In genomic region chr12:25328082-25328712, GRCh38 we compare ENCODE assay signal across 15 cellular contexts.
DNase-seq lines count a peak whose midpoint lies in the region; ATAC-seq, FAIRE-seq and TF ChIP-seq lines count a peak whose summit lies in the region.
"Had no signal": no experiment of that assay in that cellular context is flagged by ENCODE, and none has a peak within 500 bp of the region (broad histone marks: within the 10 kb centered on the region; RNA-seq: fewer than 3 reads in every experiment).

No MANE protein-coding gene starts in this region.

- BruUV-seq in K562 (replicated peaks; lab: Mats Ljungman, UMichigan) = no TSS peak
- BruUV-seq in HepG2 (replicated peaks; lab: Mats Ljungman, UMichigan) = no TSS peak

- FAIRE-seq in K562 (lab: Jason Lieb, UNC) (no peak), HepG2 (lab: Jason Lieb, UNC) (no peak)

- CTCF ChIA-PET in K562 (lab: Yijun Ruan, JAX; ENCODE audit: low intra/inter-chr PET ratio) = no interaction called here
- CTCF ChIA-PET in HepG2 (lab: Yijun Ruan, JAX; ENCODE audit: low intra/inter-chr PET ratio, low total read pairs) = no interaction called here

- WGBS in K562 (ENCODE audit: insufficient coverage, low coverage, missing lambda C conversion rate) = 0% methylated on average over 5 of the region's 5 CpGs
- WGBS in HepG2 (ENCODE audit: low lambda C conversion rate) = 25% methylated on average over 5 of the region's 5 CpGs
- whole genome bisulfite sequencing in gastroesophageal sphincter (ENCODE audit: low coverage in 1 of 2), 2 donors = 63 to 70% methylated on average over 3 to 5 of the region's 5 CpGs

- no peaks in the 10 kb centered on the region for H3K36me3 ChIP-seq in K562 (ENCODE audit: control insufficient read depth, insufficient read depth, low read length)
- H3K36me3 ChIP-seq in HepG2 (replicated peaks in 1 of 2; ENCODE audit: control insufficient read depth in 1 of 2, insufficient read depth in 2 of 2, low read length in 2 of 2) = no peaks in the 10 kb centered on the region
- no peaks in the 10 kb centered on the region for H3K36me3 ChIP-seq in gastroesophageal sphincter
- H3K36me3 ChIP-seq: heart left ventricle, transverse colon had no signal

- H3K27ac ChIP-seq in K562 (ENCODE audit: extremely low read depth, low read depth, low read length) (no peak overlapping the region), HepG2 (ENCODE audit: extremely low read length, insufficient read depth, low read length) (no peak overlapping the region), gastroesophageal sphincter (no peak overlapping the region)
- H3K27ac ChIP-seq: heart left ventricle, transverse colon had no signal

- TF ChIP-seq RAD21 in K562 (CRISPR knock-in tag; conservative IDR thresholded peaks at IDR 0.05 in 1 of 2, IDR thresholded peaks at IDR 0.05 in 1 of 2) (no peak), HepG2 (CRISPR knock-in tag; IDR thresholded peaks at IDR 0.05) (no peak)

- no peaks in the 10 kb centered on the region for H3K9me1 ChIP-seq in K562 (ENCODE audit: control insufficient read depth, insufficient read depth, low read length)

- TF ChIP-seq POLR2A in K562 (conservative IDR thresholded peaks at IDR 0.05) (no peak), HepG2 (IDR thresholded peaks at IDR 0.05; ENCODE audit: insufficient read depth in 1 of 2, low read depth in 2 of 2, low read length in 2 of 2) (no peak), gastroesophageal sphincter (IDR thresholded peaks at IDR 0.05) (no peak)

- no peaks in the 10 kb centered on the region for H3K9me3 ChIP-seq in K562 (replicated peaks; ENCODE audit: control insufficient read depth, insufficient read depth, low read depth, low read length)
- H3K9me3 ChIP-seq in HepG2 (ENCODE audit: low read length) = no peaks in the 10 kb centered on the region
- H3K9me3 ChIP-seq in gastroesophageal sphincter = no peaks in the 10 kb centered on the region
- H3K9me3 ChIP-seq: heart left ventricle, transverse colon had no signal

- intact Hi-C loops in K562 (cut with micrococcal nuclease) (no loop called here), HepG2 (cut with micrococcal nuclease; ENCODE audit: unreplicated experiment) (no loop called here)

- TF ChIP-seq CTCF in K562 (IDR thresholded peaks at IDR 0.05 in 2 of 3, conservative IDR thresholded peaks at IDR 0.05 in 1 of 3; ENCODE audit: insufficient read depth in 2 of 3, low read depth in 1 of 3, low read length in 3 of 3) (no peak), HepG2 (CRISPR knock-in tag; IDR thresholded peaks at IDR 0.05) (no peak), GM13976 (IDR thresholded peaks at IDR 0.05; ENCODE audit: borderline replicate concordance, control extremely low read depth, extremely low read depth, insufficient read depth, missing control alignments) (no peak), gastroesophageal sphincter (IDR thresholded peaks at IDR 0.05) (no peak)

- POLR2A ChIA-PET in K562 (lab: Yijun Ruan, JAX) = no interaction called here
- POLR2A ChIA-PET in HepG2 (lab: Yijun Ruan, JAX) = no interaction called here

- no peak overlapping the region for H2AFZ ChIP-seq in K562 (ENCODE audit: low read depth, low read length)
- H2AFZ ChIP-seq in HepG2 (ENCODE audit: low read length) = no peak overlapping the region

- H3K9ac ChIP-seq in K562 (ENCODE audit: insufficient read depth in 1 of 2, low read depth in 2 of 2, low read length in 2 of 2) (no peak overlapping the region), HepG2 (ENCODE audit: insufficient read depth, low read depth, low read length) (no peak overlapping the region)

- H3K79me2 ChIP-seq in K562 (ENCODE audit: control insufficient read depth, insufficient read depth, low read length) (no peaks in the 10 kb centered on the region), HepG2 (ENCODE audit: insufficient read depth, low read length) (no peaks in the 10 kb centered on the region)

- H3K4me1 ChIP-seq in K562 (replicated peaks in 1 of 2; ENCODE audit: control insufficient read depth in 2 of 2, insufficient read depth in 2 of 2, low read length in 2 of 2) = no peaks in the 10 kb centered on the region
- H3K4me1 ChIP-seq in HepG2 (ENCODE audit: insufficient read depth, low read length) = no peaks in the 10 kb centered on the region
- no peaks in the 10 kb centered on the region for H3K4me1 ChIP-seq in gastroesophageal sphincter

- ATAC-seq in GM21367 (IDR thresholded peaks at IDR 0.05; ENCODE audit: unreplicated experiment) (peak; percentile 35), K562 (no peak), HepG2 (no peak), gastroesophageal sphincter (no peak)
- ATAC-seq: activated naive CD8-positive, alpha-beta T cell treated with anti-CD3 and anti-CD28 coated beads, Interleukin-2, amount 50 U/mL, for 24 hours; heart left ventricle had no signal

- TF ChIP-seq EP300 in K562 (IDR thresholded peaks at IDR 0.05; ENCODE audit: low read length) = no peak
- no peak for TF ChIP-seq EP300 in HepG2 (IDR thresholded peaks at IDR 0.05; ENCODE audit: low read depth in 2 of 2, low read length in 2 of 2)
- TF ChIP-seq EP300 in HepG2 (CRISPR knock-in tag; IDR thresholded peaks at IDR 0.05; ENCODE audit: borderline replicate concordance) = no peak
- no peak for TF ChIP-seq EP300 in gastroesophageal sphincter (IDR thresholded peaks at IDR 0.05)

- H4K20me1 ChIP-seq in K562 (replicated peaks; ENCODE audit: control insufficient read depth, insufficient read depth, low read length) (no peaks in the 10 kb centered on the region), HepG2 (ENCODE audit: insufficient read depth, low read length) (no peaks in the 10 kb centered on the region)

- H3K4me3 ChIP-seq in K562 (no peak overlapping the region), HepG2 (replicated peaks in 1 of 3; ENCODE audit: insufficient read depth in 1 of 3, low read depth in 2 of 3, low read length in 3 of 3) (no peak overlapping the region), gastroesophageal sphincter (no peak overlapping the region)
- H3K4me3 ChIP-seq: heart left ventricle, transverse colon had no signal

- in situ Hi-C loops in K562 (cut with MboI) (no loop called here), HepG2 (cut with HindIII; ENCODE audit: extremely low pct_ligation_motif_present, low pct_unique_long_range_greater_than_20kb) (no loop called here), GM13976 (cut with MboI; ENCODE audit: low sequenced_read_pairs, unreplicated experiment) (no loop called here)

- peak; percentile 53 for DNase-seq in M059J (ENCODE audit: low read depth)
- DNase-seq in K562 (ENCODE audit: extremely low read depth in 1 of 4, low spot score in 3 of 4) = no peak
- peak; percentile 3 for DNase-seq in HepG2 (ENCODE audit: low spot score)
- no peak for DNase-seq in GM13976 (ENCODE audit: low spot score)
- DNase-seq in NCI-H146 treated with DMSO at 0.1 percent for 48 hours (lab: John Stamatoyannopoulos, UW; ENCODE audit: unreplicated experiment) = no peak
- DNase-seq: activated CD4-positive, alpha-beta T cell treated with anti-CD3 and anti-CD28 coated beads, Interleukin-2, amount 50 U/mL, for 4 hours; activated naive CD8-positive, alpha-beta T cell treated with anti-CD3 and anti-CD28 coated beads, Interleukin-2, amount 50 U/mL, for 24 hours; GF-D8; heart left ventricle; Kasumi-1; nephron progenitor cell; stimulated activated CD4-positive, alpha-beta T cell treated with anti-CD3 and anti-CD28 coated beads, Interleukin-4, amount 100 ng/mL, for 1 hour; transverse colon had no signal

- H3K27me3 ChIP-seq in K562 (ENCODE audit: control insufficient read depth in 2 of 2, insufficient read depth in 2 of 2, low read length in 2 of 2) (no peaks in the 10 kb centered on the region; a peak in 1 of 5 replicates), HepG2 (ENCODE audit: control insufficient read depth in 1 of 2, insufficient read depth in 2 of 2, low read length in 2 of 2) (no peaks in the 10 kb centered on the region), gastroesophageal sphincter (no peaks in the 10 kb centered on the region)
- H3K27me3 ChIP-seq: heart left ventricle, transverse colon had no signal

- H3K4me2 ChIP-seq in K562 (ENCODE audit: insufficient read depth, low read length) (no peak overlapping the region), HepG2 (ENCODE audit: low read depth, low read length) (no peak overlapping the region)

TF ChIP-seq in K562, 482 proteins besides CTCF, POLR2A, EP300 and RAD21 (continues in another document):
- no peak for TF ChIP-seq MITF (IDR thresholded peaks at IDR 0.05)
- no peak for TF ChIP-seq NFIC (IDR thresholded peaks at IDR 0.05)
- no peak for TF ChIP-seq ZNF778 (CRISPR knock-in tag; IDR thresholded peaks at IDR 0.05)

TF ChIP-seq in HepG2, 621 proteins besides CTCF, POLR2A, EP300 and RAD21 (continues in another document):
- TF ChIP-seq CEBPB (IDR thresholded peaks at IDR 0.05; ENCODE audit: borderline replicate concordance, low read depth, low read length) (peak; percentile 52; the same call in 1 of the 2 replicates), RAD51 (IDR thresholded peaks at IDR 0.05; ENCODE audit: borderline replicate concordance) (peak; percentile 65; the same call in 1 of the 2 replicates), ZNF207 (IDR thresholded peaks at IDR 0.05; ENCODE audit: borderline replicate concordance) (no peak), HIVEP1 (CRISPR knock-in tag; IDR thresholded peaks at IDR 0.05) (no peak), RNF2 (conservative IDR thresholded peaks at IDR 0.05; ENCODE audit: low read depth) (no peak), ZNF740 (CRISPR knock-in tag; IDR thresholded peaks at IDR 0.05) (no peak), ZNF496 (CRISPR knock-in tag; IDR thresholded peaks at IDR 0.05; ENCODE audit: insufficient replicate concordance) (no peak), BCL6 (CRISPR knock-in tag; IDR thresholded peaks at IDR 0.05) (no peak), NFIC (IDR thresholded peaks at IDR 0.05; ENCODE audit: low read length) (no peak), TFDP2 (CRISPR knock-in tag; IDR thresholded peaks at IDR 0.05) (no peak), ATF7 (IDR thresholded peaks at IDR 0.05) (peak; percentile 29; the same call in 1 of the 2 replicates), ATF7 (CRISPR knock-in tag; IDR thresholded peaks at IDR 0.05) (no peak), SKI (IDR thresholded peaks at IDR 0.05; ENCODE audit: partially characterized antibody) (no peak), KAT8 (CRISPR knock-in tag; IDR thresholded peaks at IDR 0.05) (no peak), RORA (CRISPR knock-in tag; IDR thresholded peaks at IDR 0.05) (no peak)

Comparison
In these comparisons a context has a peak if more than half of its experiments do, and no peak if none do; other contexts are left out.
1. DNase-seq: peak in M059J (single experiment) and HepG2 (single experiment); none in K562 (0 of 4), GM13976 (single experiment) and NCI-H146 treated with DMSO at 0.1 percent for 48 hours (single experiment).